ENCODE assay signal across 13 cellular contexts in genomic region chr14:24012736-24013273, GRCh38. TPM values are rescaled to one million over a fixed set of nuclear protein-coding genes. Genes with fewer than 3 reads are reported as not detected.
DNase-seq lines count a peak whose midpoint lies in the region; ATAC-seq and TF ChIP-seq lines count a peak whose summit lies in the region.
"Not testable (repeated sequence)": the region's sequence is repeated elsewhere in the genome, so short reads cannot be mapped to it uniquely, and the experiment has no call there.
"Had no signal": no experiment of that assay in that cellular context is flagged by ENCODE, and none has a peak within 500 bp of the region (broad histone marks: within the 10 kb centered on the region; RNA-seq: fewer than 3 reads in every experiment).

No MANE protein-coding gene starts in this region.

- H3K4me1 Mint-ChIP-seq in T-cell: peaks cover 35 to 45% (median 39%) of the 10 kb centered on the region in 3 donors

- not testable (repeated sequence) for H3K4me3 Mint-ChIP-seq in T-cell

- not testable (repeated sequence) for H3K9ac ChIP-seq in iPS-18a (ENCODE audit: low read length)

- TF ChIP-seq CTCF in A673 (conservative IDR thresholded peaks at IDR 0.05; ENCODE audit: low read depth, low read length); thyroid gland (IDR thresholded peaks at IDR 0.05): not testable (repeated sequence)

- TF ChIP-seq POLR2A in thyroid gland (IDR thresholded peaks at IDR 0.05): not testable (repeated sequence)

- BruUV-seq in A673 (replicated peaks; lab: Mats Ljungman, UMichigan): not testable (repeated sequence)

- not testable (repeated sequence) for H3K27me3 ChIP-seq in A673 (replicated peaks; ENCODE audit: insufficient read depth, low read depth, low read length, poor library complexity); H7 (ENCODE audit: control insufficient read depth, insufficient read depth, low read length); iPS-18a (ENCODE audit: control insufficient read depth, insufficient read depth, low read length); thyroid gland

- H3K4me3 ChIP-seq in A673 (ENCODE audit: low read depth, low read length, poor library complexity, severe bottlenecking); H7 (ENCODE audit: insufficient read depth, low read depth, low read length); thyroid gland (replicated peaks in 1 of 3): not testable (repeated sequence)
- peak overlapping the region; percentile 3 for H3K4me3 ChIP-seq in iPS-18a (ENCODE audit: low read length)

- H3K9me3 Mint-ChIP-seq in T-cell: not testable (repeated sequence)

- WGBS in thyroid gland, 2 donors: 49 to 51% methylated on average over 4 of the region's 4 CpGs

- H3K27ac ChIP-seq in A673 (ENCODE audit: low read depth, low read length, poor library complexity, severe bottlenecking); iPS-18a (ENCODE audit: low read length): not testable (repeated sequence)
- H3K27ac ChIP-seq in thyroid gland: peak overlapping the region in 2 of 3 donors; percentile 20 to 38

- peaks cover 20% of the 10 kb centered on the region for H3K4me1 ChIP-seq in A673 (ENCODE audit: insufficient read depth, low read length, poor library complexity, severe bottlenecking)
- H3K4me1 ChIP-seq in iPS-18a (ENCODE audit: control insufficient read depth, low read depth, low read length): peaks cover 23% of the 10 kb centered on the region
- peaks cover 16 to 18% of the 10 kb centered on the region in 2 donors for H3K4me1 ChIP-seq in thyroid gland

- DNase-seq in A673 (ENCODE audit: low spot score) (peak; percentile 72), H7 (peak; percentile 14), NCI-H146 (lab: John Stamatoyannopoulos, UW) (peak; percentile 26), astrocyte of the hippocampus (ENCODE audit: low read depth, low spot score) (peak; percentile 21), thyroid gland (peak; percentile 16 to 29)
- DNase-seq in T-cell: not testable (repeated sequence)

- H3K27ac Mint-ChIP-seq in T-cell: peak overlapping the region; percentile 19 to 62

- POLR2A ChIA-PET in A673 (lab: Charles Lee; ENCODE audit: low non-redundant PET); T-cell (lab: Charles Lee): not testable (repeated sequence)

- not testable (repeated sequence) for ATAC-seq in T-cell (replicated peaks in 1 of 4)

- H3K27me3 Mint-ChIP-seq in T-cell: not testable (repeated sequence)

- CTCF ChIA-PET in A673 (lab: Charles Lee): not testable (repeated sequence)
- CTCF ChIA-PET in T-cell (lab: Charles Lee): interaction anchor here (0.6 to 1.0 kb wide), 2 partner anchors 96 to 422 kb away, joined by 3 to 4 read pairs; no protein-coding TSS in a partner anchor

- intact Hi-C loops in A673 (cut with micrococcal nuclease; ENCODE audit: unreplicated experiment): loop anchor here (1.0 to 10.0 kb wide), 3 partner anchors 58 to 422 kb away; partner anchors contain the start of genes DHRS4 and IRF9
- intact Hi-C loops in thyroid gland (cut with DNase I): not testable (repeated sequence)

- H3K36me3 ChIP-seq in A673 (ENCODE audit: insufficient read depth, low read length, poor library complexity, severe bottlenecking); H7 (replicated peaks; ENCODE audit: control insufficient read depth, insufficient read depth, low read length); iPS-18a (ENCODE audit: control insufficient read depth, low read depth, low read length); thyroid gland: not testable (repeated sequence)

- H3K9me3 ChIP-seq in A673 (ENCODE audit: low read depth, low read length, poor library complexity, severe bottlenecking); iPS-18a (ENCODE audit: control insufficient read depth, low read depth, low read length); thyroid gland: not testable (repeated sequence)

- H3K36me3 Mint-ChIP-seq in T-cell: not testable (repeated sequence)

RNA-seq across cellular contexts. Expression of gene DHRS4L2, which starts 24.1 kb away (rescaled TPM):
- 9.3 and 10.6 TPM in 2 replicates for total RNA-seq in A673 (2021)
- total RNA-seq in H7 (2014; rRNA removed; shearing (Covaris generic)): 8.0 and 12.2 TPM in 2 replicates
- total RNA-seq in T-cell: 10 to 100 TPM; 14.0 to 21.9 (median 16.4) TPM
- total RNA-seq in thyroid gland: 10 to 100 TPM in 2 of 4 donors, 1 to 10 TPM in 2; 4.7 to 27.1 (median 12.6) TPM

RNA-seq across cellular contexts. Expression of gene CARMIL3, which starts 39.0 kb away (rescaled TPM):
- total RNA-seq in A673 (2021): 0.49 and 1.2 TPM in 2 replicates
- 2.3 and 6.5 TPM in 2 replicates for total RNA-seq in H7 (2014; rRNA removed; shearing (Covaris generic))
- total RNA-seq in T-cell: 1 to 10 TPM in 1 of 5 donors, under 1 TPM in 4; 0.38 to 1.9 (median 0.59) TPM
- 1 to 10 TPM in 2 of 4 donors, under 1 TPM in 2; 0.63 to 1.3 (median 0.99) TPM for total RNA-seq in thyroid gland
- total RNA-seq: GM23248 had no signal

RNA-seq across cellular contexts. Expression of gene CPNE6, which starts 58.6 kb away (rescaled TPM):
- total RNA-seq in A673 (2021): not detected in 2 replicates
- total RNA-seq in H7 (2014; rRNA removed; shearing (Covaris generic)): 0.04 TPM in 1 of 2 replicates, not detected in the other
- total RNA-seq in T-cell: not detected
- total RNA-seq in thyroid gland: under 1 TPM in 1 of 4 donors, not detected in 3; 0.29 TPM
- total RNA-seq: Calu3, Daoy, G401, GM23248, H9, HT-29 had no signal

RNA-seq across cellular contexts. Expression of gene DHRS4, which starts 59.2 kb away (rescaled TPM):
- total RNA-seq in A673 (2021): 10.1 and 11.4 TPM in 2 replicates
- 13.9 and 18.9 TPM in 2 replicates for total RNA-seq in H7 (2014; rRNA removed; shearing (Covaris generic))
- 10 to 100 TPM; 11.1 to 21.4 (median 17.5) TPM for total RNA-seq in T-cell
- total RNA-seq in thyroid gland: 10 to 100 TPM; 19.2 to 55.7 (median 37.7) TPM
